In genomic region chr6:106309024-106309423, GRCh38 we compare ENCODE assay signal across 1 cellular context.
A peak's percentile ranks its signal among the peaks of the same experiment; 100 is the strongest.
TF ChIP-seq lines count a peak whose summit lies in the region.

No MANE protein-coding gene starts in this region.

TF ChIP-seq in K562, 482 proteins besides CTCF, POLR2A, EP300 and RAD21:
- TF ChIP-seq CAMTA2 (CRISPR knock-in tag; conservative IDR thresholded peaks at IDR 0.05) = no peak
- TF ChIP-seq MEIS2 (IDR thresholded peaks at IDR 0.05; ENCODE audit: partially characterized antibody) = peak; percentile 19
